In genomic region chr12:106120578-106121105, GRCh38 we compare ENCODE assay signal across 15 cellular contexts. TPM values are rescaled to one million over a fixed set of nuclear protein-coding genes. Genes with fewer than 3 reads are reported as not detected.
DNase-seq lines count a peak whose midpoint lies in the region; ATAC-seq, FAIRE-seq and TF ChIP-seq lines count a peak whose summit lies in the region.
"Had no signal": no experiment of that assay in that cellular context is flagged by ENCODE, and none has a peak within 500 bp of the region (broad histone marks: within the 10 kb centered on the region; RNA-seq: fewer than 3 reads in every experiment).

No MANE protein-coding gene starts in this region.

- H3K36me3 ChIP-seq in upper lobe of right lung (no peaks in the 10 kb centered on the region), spleen (no peaks in the 10 kb centered on the region)

- WGBS in spleen, 5 donors: 75 to 88% (median 87%) methylated on average over 6 to 7 of the region's 7 CpGs

- no peaks in the 10 kb centered on the region for H3K9me3 ChIP-seq in upper lobe of right lung
- no peaks in the 10 kb centered on the region for H3K9me3 ChIP-seq in spleen

- intact Hi-C loops in left ventricle myocardium superior (cut with micrococcal nuclease): no loop called here
- intact Hi-C loops in upper lobe of right lung (cut with DNase I): no loop called here
- intact Hi-C loops in spleen (cut with DNase I; ENCODE audit: low total_unique reads): no loop called here

- no peak for TF ChIP-seq CTCF in nephron progenitor cell (IDR thresholded peaks at IDR 0.05)
- TF ChIP-seq CTCF in upper lobe of right lung (IDR thresholded peaks at IDR 0.05): no peak
- TF ChIP-seq CTCF in spleen (IDR thresholded peaks at IDR 0.05 in 8 of 11, conservative IDR thresholded peaks at IDR 0.05 in 3 of 11): no peak

- H3K27me3 ChIP-seq in upper lobe of right lung (no peaks in the 10 kb centered on the region), spleen (replicated peaks in 1 of 7) (peaks cover 0 to 24% (median 0%) of the 10 kb centered on the region in 7 donors)

- H3K4me3 ChIP-seq in upper lobe of right lung: no peak overlapping the region
- no peak overlapping the region for H3K4me3 ChIP-seq in spleen

- no peak for FAIRE-seq in RCC 7860 (lab: Jason Lieb, UNC)
- FAIRE-seq: frontal cortex had no signal

- peak overlapping the region; percentile 65 for H3K27ac Mint-ChIP-seq in nephron progenitor cell
- H3K27ac Mint-ChIP-seq: immature natural killer cell; T-helper 2 cell treated with Interferon-gamma antibody and Interleukin-4, amounts not matched to agents 5 μg/mL and 100 μg/mL, for 36 hours had no signal

- H3K4me1 ChIP-seq in upper lobe of right lung (peaks cover 26% of the 10 kb centered on the region), spleen (no peaks in the 10 kb centered on the region)

- ATAC-seq in left ventricle myocardium superior (peak; percentile 39), upper lobe of right lung (peak; percentile 27), HG03565 (IDR thresholded peaks at IDR 0.05; ENCODE audit: unreplicated experiment) (no peak), HG03354 (IDR thresholded peaks at IDR 0.05; ENCODE audit: poor library complexity, severe bottlenecking, unreplicated experiment) (no peak)

- H3K36me3 Mint-ChIP-seq in nephron progenitor cell (ENCODE audit: low read depth): peaks cover 12% of the 10 kb centered on the region
- H3K36me3 Mint-ChIP-seq: immature natural killer cell had no signal

- TF ChIP-seq POLR2A in spleen (IDR thresholded peaks at IDR 0.05): no peak

- H3K27ac ChIP-seq in caudate nucleus (ENCODE audit: low read depth, low read length) (peak overlapping the region; percentile 18), upper lobe of right lung (peak overlapping the region; percentile 72), spleen (no peak overlapping the region)

- DNase-seq in caudate nucleus (lab: John Stamatoyannopoulos, UW) (no peak), left ventricle myocardium superior (peak; percentile 69), nephron progenitor cell (no peak), upper lobe of right lung (no peak), RCC 7860 (ENCODE audit: low spot score) (no peak), spleen (no peak)
- DNase-seq: activated CD4-positive, CD25-positive, alpha-beta regulatory T cell treated with anti-CD3 and anti-CD28 coated beads, Interleukin-2, amount 50 U/mL, for 72 hours; activated gamma-delta T cell treated with Interleukin-2 at 50 U/mL for 16 hours; DMS53; immature natural killer cell; NCI-H1436 had no signal

- peaks cover 77% of the 10 kb centered on the region for H3K4me1 Mint-ChIP-seq in nephron progenitor cell
- H3K4me1 Mint-ChIP-seq: immature natural killer cell had no signal

- H3K9me3 Mint-ChIP-seq in nephron progenitor cell: no peaks in the 10 kb centered on the region
- H3K9me3 Mint-ChIP-seq: immature natural killer cell; T-helper 2 cell treated with Interferon-gamma antibody and Interleukin-4, amounts not matched to agents 5 μg/mL and 100 μg/mL, for 36 hours had no signal

- H3K4me3 Mint-ChIP-seq in nephron progenitor cell: no peak overlapping the region
- H3K4me3 Mint-ChIP-seq: immature natural killer cell; T-helper 2 cell treated with Interferon-gamma antibody and Interleukin-4, amounts not matched to agents 5 μg/mL and 100 μg/mL, for 36 hours had no signal

- H3K27me3 Mint-ChIP-seq in nephron progenitor cell (ENCODE audit: low read depth, poor library complexity): peaks cover 2% of the 10 kb centered on the region

RNA-seq across cellular contexts. Expression of gene NUAK1, which starts 18.1 kb away (rescaled TPM):
- total RNA-seq in left ventricle myocardium superior (38.8 TPM), upper lobe of right lung (40.8 TPM), spleen (1 to 10 TPM in 6 of 7 donors, under 1 TPM in 1; 0.93 to 3.3 (median 1.5) TPM)
- polyA plus RNA-seq in spleen: under 1 TPM; 0.20 to 0.67 (median 0.59) TPM

Comparison
In these comparisons a context has a peak if more than half of its experiments do, and no peak if none do; other contexts are left out.
1. H3K27ac ChIP-seq: peak in caudate nucleus (single experiment) and upper lobe of right lung (single experiment); none in spleen (0 of 8).
2. ATAC-seq: peak in left ventricle myocardium superior (single experiment) and upper lobe of right lung (single experiment); none in HG03565 (single experiment) and HG03354 (single experiment).